17 cellular contexts compared by ENCODE assay signal in genomic region chr1:26535201-26535600, GRCh38. TPM values are rescaled to one million over a fixed set of nuclear protein-coding genes. Genes with fewer than 3 reads are reported as not detected.
DNase-seq lines count a peak whose midpoint lies in the region; ATAC-seq, FAIRE-seq and TF ChIP-seq lines count a peak whose summit lies in the region.
"Had no signal": no experiment of that assay in that cellular context is flagged by ENCODE, and none has a peak within 500 bp of the region (broad histone marks: within the 10 kb centered on the region; RNA-seq: fewer than 3 reads in every experiment).

No MANE protein-coding gene starts in this region.

- 14% methylated on average over 1 of the region's 1 CpG for WGBS in K562 (ENCODE audit: insufficient coverage, low coverage, missing lambda C conversion rate)
- WGBS in SK-N-SH (ENCODE audit: low lambda C conversion rate), result 50% methylated on average over 1 of the region's 1 CpG
- 2 to 26% methylated on average over 1 of the region's 1 CpG for WGBS in sigmoid colon, 2 donors

- TF ChIP-seq POLR2A in K562 (conservative IDR thresholded peaks at IDR 0.05) (no peak), sigmoid colon (IDR thresholded peaks at IDR 0.05) (no peak)

- POLR2A ChIA-PET in K562 (lab: Yijun Ruan, JAX), result no interaction called here
- POLR2A ChIA-PET in SK-N-SH (lab: Yijun Ruan, JAX), result no interaction called here

- H3K27me3 ChIP-seq in BLaER1 treated with 17β-estradiol and CSF1 and Interleukin-3, amounts not matched to agents 10 nM and 100 nM, result no peaks in the 10 kb centered on the region
- H3K27me3 ChIP-seq in K562 (ENCODE audit: control insufficient read depth in 2 of 2, insufficient read depth in 2 of 2, low read length in 2 of 2), result no peaks in the 10 kb centered on the region
- H3K27me3 ChIP-seq in mucosa of rectum (ENCODE audit: control insufficient read depth in 2 of 2, insufficient read depth in 2 of 2, low read length in 2 of 2), result no peaks in the 10 kb centered on the region
- no peaks in the 10 kb centered on the region for H3K27me3 ChIP-seq in SK-N-SH (ENCODE audit: insufficient read depth)
- H3K27me3 ChIP-seq in sigmoid colon, result peaks cover 0 to 4% (median 0%) of the 10 kb centered on the region in 3 donors

- H2AFZ ChIP-seq in K562 (ENCODE audit: low read depth, low read length) (no peak overlapping the region), SK-N-SH (ENCODE audit: low read depth) (no peak overlapping the region)

- peaks cover 17% of the 10 kb centered on the region for H3K36me3 Mint-ChIP-seq in Calu3 (ENCODE audit: insufficient read depth, unreplicated experiment)

- TF ChIP-seq RAD21 in K562 (CRISPR knock-in tag; conservative IDR thresholded peaks at IDR 0.05 in 1 of 2, IDR thresholded peaks at IDR 0.05 in 1 of 2) (no peak), SK-N-SH (IDR thresholded peaks at IDR 0.05; ENCODE audit: low read length) (no peak)

- in situ Hi-C loops in K562 (cut with MboI), result no loop called here
- in situ Hi-C loops in KBM-7 (cut with MboI; ENCODE audit: low pct_unique_long_range_greater_than_20kb, low sequenced_read_pairs), result no loop called here

- H4K20me1 ChIP-seq in BLaER1 treated with 17β-estradiol and CSF1 and Interleukin-3, amounts not matched to agents 10 nM and 100 nM, result peaks cover 11 to 67% (median 33%) of the 10 kb centered on the region in 11 experiments; a peak in 17 of 22 replicates
- H4K20me1 ChIP-seq in K562 (replicated peaks; ENCODE audit: control insufficient read depth, insufficient read depth, low read length), result peaks cover 6% of the 10 kb centered on the region; the same call in 1 of the 2 replicates
- H4K20me1 ChIP-seq in SK-N-SH (ENCODE audit: insufficient read depth), result no peaks in the 10 kb centered on the region

- no peaks in the 10 kb centered on the region for H3K27me3 Mint-ChIP-seq in Calu3 (ENCODE audit: unreplicated experiment)

- FAIRE-seq in K562 (lab: Jason Lieb, UNC), result no peak

- peaks cover 95 to 100% (median 99%) of the 10 kb centered on the region in 10 experiments for H3K4me1 ChIP-seq in BLaER1 treated with 17β-estradiol and CSF1 and Interleukin-3, amounts not matched to agents 10 nM and 100 nM
- peaks cover 29 to 34% of the 10 kb centered on the region in 2 experiments for H3K4me1 ChIP-seq in K562 (replicated peaks in 1 of 2; ENCODE audit: control insufficient read depth in 2 of 2, insufficient read depth in 2 of 2, low read length in 2 of 2)
- H3K4me1 ChIP-seq in mucosa of rectum (ENCODE audit: control insufficient read depth in 2 of 2, insufficient read depth in 2 of 2, low read length in 2 of 2), result peaks cover 64 to 78% of the 10 kb centered on the region in 2 donors
- H3K4me1 ChIP-seq in SK-N-SH (ENCODE audit: control insufficient read depth in 1 of 2, insufficient read depth in 2 of 2, low read depth in 1 of 2, low read length in 1 of 2), result peaks cover 13 to 16% of the 10 kb centered on the region in 2 experiments; a peak in 2 of 4 replicates
- H3K4me1 ChIP-seq in sigmoid colon, result peaks cover 0 to 3% (median under 1%) of the 10 kb centered on the region in 4 donors

- peak overlapping the region in 10 of 11 experiments; percentile 10 to 100 (median 70); a peak in 17 of 22 replicates for H3K27ac ChIP-seq in BLaER1 treated with 17β-estradiol and CSF1 and Interleukin-3, amounts not matched to agents 10 nM and 100 nM
- H3K27ac ChIP-seq in K562 (ENCODE audit: extremely low read depth, low read depth, low read length) (no peak overlapping the region), mucosa of rectum (ENCODE audit: low read depth in 2 of 2, low read length in 2 of 2) (peak overlapping the region; percentile 29 to 81), SK-N-SH (ENCODE audit: low read depth in 2 of 2, low read length in 1 of 2) (no peak overlapping the region), sigmoid colon (no peak overlapping the region)
- H3K27ac ChIP-seq: tibial artery had no signal

- no peak overlapping the region for H3K27ac Mint-ChIP-seq in Calu3 (ENCODE audit: unreplicated experiment)

- peak overlapping the region; percentile 45 to 100 (median 99) for H3K4me2 ChIP-seq in BLaER1 treated with 17β-estradiol and CSF1 and Interleukin-3, amounts not matched to agents 10 nM and 100 nM
- H3K4me2 ChIP-seq in K562 (ENCODE audit: insufficient read depth, low read length) (no peak overlapping the region), SK-N-SH (no peak overlapping the region)

- H3K4me3 Mint-ChIP-seq in Calu3 (ENCODE audit: low read depth, unreplicated experiment), result no peak overlapping the region

- H3K9ac ChIP-seq in BLaER1 treated with 17β-estradiol and CSF1 and Interleukin-3, amounts not matched to agents 10 nM and 100 nM, result peak overlapping the region; percentile 36 to 72 (median 59); a peak in 19 of 22 replicates
- H3K9ac ChIP-seq in K562 (ENCODE audit: insufficient read depth in 1 of 2, low read depth in 2 of 2, low read length in 2 of 2) (peak overlapping the region in 1 of 2 experiments; percentile 46; a peak in 1 of 4 replicates), mucosa of rectum (ENCODE audit: low read depth in 1 of 2, low read length in 2 of 2) (peak overlapping the region in 1 of 2 donors; percentile 32), SK-N-SH (no peak overlapping the region)

- peak; percentile 48 for DNase-seq in GF-D8 (lab: John Stamatoyannopoulos, UW)
- DNase-seq in K562 (ENCODE audit: extremely low read depth in 1 of 4, low spot score in 3 of 4), result peak in 1 of 4 experiments; percentile 24
- DNase-seq in KBM-7, result no peak
- DNase-seq in Calu3, result no peak
- DNase-seq in SK-N-SH, result no peak
- no peak for DNase-seq in sigmoid colon
- DNase-seq: activated naive CD4-positive, alpha-beta T cell; mesenchymal stem cell; MM.1S; NCI-H69; occipital lobe; stimulated activated CD4-positive, alpha-beta T cell treated with anti-CD3 and anti-CD28 coated beads, Interleukin-4, amount 100 ng/mL, for 4 hours; tibial artery had no signal

- no peak for TF ChIP-seq CTCF in K562 (IDR thresholded peaks at IDR 0.05 in 2 of 3, conservative IDR thresholded peaks at IDR 0.05 in 1 of 3; ENCODE audit: insufficient read depth in 2 of 3, low read depth in 1 of 3, low read length in 3 of 3)
- TF ChIP-seq CTCF in Calu3 (IDR thresholded peaks at IDR 0.05; ENCODE audit: unreplicated experiment), result no peak
- no peak for TF ChIP-seq CTCF in SK-N-SH (IDR thresholded peaks at IDR 0.05)
- TF ChIP-seq CTCF in sigmoid colon (IDR thresholded peaks at IDR 0.05), result no peak

- H3K79me2 ChIP-seq in K562 (ENCODE audit: control insufficient read depth, insufficient read depth, low read length) (peaks cover 40% of the 10 kb centered on the region), SK-N-SH (ENCODE audit: insufficient read depth) (no peaks in the 10 kb centered on the region)

- peaks cover 14% of the 10 kb centered on the region for H3K4me1 Mint-ChIP-seq in Calu3 (ENCODE audit: low read depth, unreplicated experiment)

- H3K9me1 ChIP-seq in K562 (ENCODE audit: control insufficient read depth, insufficient read depth, low read length), result peaks cover under 1% of the 10 kb centered on the region

- peaks cover 6 to 49% (median 37%) of the 10 kb centered on the region in 11 experiments; a peak in 19 of 22 replicates for H3K36me3 ChIP-seq in BLaER1 treated with 17β-estradiol and CSF1 and Interleukin-3, amounts not matched to agents 10 nM and 100 nM
- H3K36me3 ChIP-seq in K562 (ENCODE audit: control insufficient read depth, insufficient read depth, low read length) (peaks cover 51% of the 10 kb centered on the region), mucosa of rectum (ENCODE audit: control insufficient read depth in 2 of 2, insufficient read depth in 2 of 2, low read length in 2 of 2) (peaks cover 6 to 22% of the 10 kb centered on the region in 2 donors), SK-N-SH (replicated peaks in 1 of 2; ENCODE audit: control insufficient read depth in 1 of 2, insufficient read depth in 2 of 2, low read length in 1 of 2) (no peaks in the 10 kb centered on the region), sigmoid colon (no peaks in the 10 kb centered on the region)
- H3K36me3 ChIP-seq: tibial artery had no signal

- intact Hi-C loops in K562 (cut with micrococcal nuclease) (no loop called here), Calu3 (cut with micrococcal nuclease; ENCODE audit: unreplicated experiment) (no loop called here), sigmoid colon (cut with DNase I) (no loop called here)

- CTCF ChIA-PET in K562 (lab: Yijun Ruan, JAX; ENCODE audit: low intra/inter-chr PET ratio) (no interaction called here), Calu3 (lab: Charles Lee) (no interaction called here), SK-N-SH (lab: Yijun Ruan, JAX) (interaction anchor here (0.6 to 1.3 kb wide), 3 partner anchors 35 to 290 kb away, joined by 3 to 8 read pairs (median 3); no protein-coding TSS in a partner anchor)

- no TSS peak for BruUV-seq in K562 (replicated peaks; lab: Mats Ljungman, UMichigan)
- no TSS peak for BruUV-seq in Calu3 (replicated peaks; lab: Mats Ljungman, UMichigan)

- H3K9me3 ChIP-seq in BLaER1 treated with 17β-estradiol and CSF1 and Interleukin-3, amounts not matched to agents 10 nM and 100 nM (replicated peaks in 1 of 11), result no peaks in the 10 kb centered on the region
- H3K9me3 ChIP-seq in K562 (replicated peaks; ENCODE audit: control insufficient read depth, insufficient read depth, low read depth, low read length) (no peaks in the 10 kb centered on the region), mucosa of rectum (ENCODE audit: control insufficient read depth in 2 of 2, low read length in 2 of 2) (no peaks in the 10 kb centered on the region), SK-N-SH (no peaks in the 10 kb centered on the region), sigmoid colon (no peaks in the 10 kb centered on the region)
- H3K9me3 ChIP-seq: HAP-1, tibial artery had no signal

- no peaks in the 10 kb centered on the region for H3K9me3 Mint-ChIP-seq in Calu3 (ENCODE audit: low read depth, unreplicated experiment)

- no peaks in the 10 kb centered on the region for H3K9me2 ChIP-seq in SK-N-SH

- peak overlapping the region in 6 of 10 experiments; percentile 2 to 40 (median 26); a peak in 5 of 20 replicates for H3K4me3 ChIP-seq in BLaER1 treated with 17β-estradiol and CSF1 and Interleukin-3, amounts not matched to agents 10 nM and 100 nM
- H3K4me3 ChIP-seq in K562 (no peak overlapping the region), mucosa of rectum (ENCODE audit: low read length in 2 of 2) (no peak overlapping the region), SK-N-SH (ENCODE audit: low read depth in 2 of 2, low read length in 1 of 2) (no peak overlapping the region), sigmoid colon (no peak overlapping the region)
- H3K4me3 ChIP-seq: HAP-1, skin epidermis, tibial artery had no signal

- no peaks in the 10 kb centered on the region for H3F3A ChIP-seq in SK-N-SH (replicated peaks; ENCODE audit: insufficient read depth)

- ATAC-seq in K562, result no peak

- TF ChIP-seq EP300 in K562 (IDR thresholded peaks at IDR 0.05; ENCODE audit: low read length) (no peak), SK-N-SH (IDR thresholded peaks at IDR 0.05; ENCODE audit: borderline replicate concordance in 1 of 2, low read depth in 1 of 2, low read length in 1 of 2) (no peak), sigmoid colon (IDR thresholded peaks at IDR 0.05) (no peak)

RNA-seq across cellular contexts. Expression of gene RPS6KA1, which starts 5.6 kb away (rescaled TPM):
- total RNA-seq in K562 (2011; cell fraction: chromatin; rRNA removed; ENCODE audit: low replicate concordance), result 64.2 and 141 TPM in 2 replicates
- 77.4 and 79.9 TPM in 2 replicates for total RNA-seq in K562 (2011; cell fraction: nucleolus; rRNA removed)
- total RNA-seq in K562 (2011; cell fraction: nucleoplasm; rRNA removed), result 68.8 and 76.8 TPM in 2 replicates
- total RNA-seq in K562 (2014; rRNA removed) (54.8 and 67.3 TPM in 2 replicates), K562 (2014; rRNA removed; fragmentation: Illumina TruSeq; extraction: Trizol) (25.7 and 30.1 TPM in 2 replicates), K562 (2015; rRNA removed; fragmentation: Illumina TruSeq; extraction: Trizol) (40.5 and 44.4 TPM in 2 replicates), K562 (2021) (61.0 and 62.4 TPM in 2 replicates), Calu3 (2022) (25.8 and 28.1 TPM in 2 replicates), sigmoid colon (10 to 100 TPM in 1 of 4 donors, 1 to 10 TPM in 3; 2.5 to 11.5 (median 6.8) TPM)
- polyA plus RNA-seq in K562 (2011; rRNA removed) (33.0 and 33.1 TPM in 2 replicates), K562 (2014; fragmentation: Illumina TruSeq; extraction: Trizol) (46.3 and 49.0 TPM in 2 replicates), K562 (2014; fragmentation: Nextera tagmentation; extraction: Ambion mirVana) (1 to 10 TPM; 2.4 to 2.9 TPM), K562 (2014; rRNA removed) (35.5 and 36.9 TPM in 2 replicates), SK-N-SH (2012; rRNA removed) (8.3 and 9.7 TPM in 2 replicates), sigmoid colon (100 to 1,000 TPM in 1 of 3 donors, 10 to 100 TPM in 2; 91.3 to 116 (median 91.5) TPM)
- polyA plus RNA-seq in K562 (2011; cell fraction: cytosol; rRNA removed), result 33.1 and 54.6 TPM in 2 replicates
- polyA plus RNA-seq in K562 (2011; cell fraction: nucleus; rRNA removed), result 41.1 and 53.3 TPM in 2 replicates
- polyA plus RNA-seq in K562 (2012), result 49.6 and 51.4 TPM in 2 replicates
- polyA minus RNA-seq in K562 (2011; rRNA and poly(A)+ RNA removed), result 30.0 and 44.2 TPM in 2 replicates
- polyA minus RNA-seq in K562 (2011; cell fraction: cytosol; rRNA and poly(A)+ RNA removed), result 40.6 and 44.9 TPM in 2 replicates
- polyA minus RNA-seq in K562 (2011; cell fraction: nucleus; rRNA and poly(A)+ RNA removed), result 22.8 and 34.9 TPM in 2 replicates
- polyA plus RNA-seq in SK-N-SH (2012; cell fraction: cytosol; rRNA removed), result 4.3 and 7.1 TPM in 2 replicates
- polyA plus RNA-seq in SK-N-SH (2012; cell fraction: nucleus; rRNA removed), result 9.0 and 11.6 TPM in 2 replicates

Comparison
In these comparisons a context has a peak if more than half of its experiments do, and no peak if none do; other contexts are left out.
1. H3K27ac ChIP-seq: peak in BLaER1 treated with 17β-estradiol and CSF1 and Interleukin-3, amounts not matched to agents 10 nM and 100 nM (10 of 11) and mucosa of rectum (2 of 2); none in K562 (single experiment), SK-N-SH (0 of 2) and sigmoid colon (0 of 4).
2. H3K4me2 ChIP-seq: peak in BLaER1 treated with 17β-estradiol and CSF1 and Interleukin-3, amounts not matched to agents 10 nM and 100 nM (11 of 11); none in K562 (single experiment) and SK-N-SH (single experiment).
3. H3K4me3 ChIP-seq: peak in BLaER1 treated with 17β-estradiol and CSF1 and Interleukin-3, amounts not matched to agents 10 nM and 100 nM (6 of 10); none in K562 (single experiment), mucosa of rectum (0 of 2), SK-N-SH (0 of 2) and sigmoid colon (0 of 4).